19 cellular contexts compared by ENCODE assay signal in genomic region chr3:126135398-126136076, GRCh38. TPM values are rescaled to one million over a fixed set of nuclear protein-coding genes. Genes with fewer than 3 reads are reported as not detected.
A peak's percentile ranks its signal among the peaks of the same experiment; 100 is the strongest.
DNase-seq lines count a peak whose midpoint lies in the region; ATAC-seq and TF ChIP-seq lines count a peak whose summit lies in the region.
"Had no signal": no experiment of that assay in that cellular context is flagged by ENCODE, and none has a peak within 500 bp of the region (broad histone marks: within the 10 kb centered on the region; RNA-seq: fewer than 3 reads in every experiment).

No MANE protein-coding gene starts in this region.

- no peaks in the 10 kb centered on the region for H3K36me3 Mint-ChIP-seq in activated T-cell treated with anti-CD3 and anti-CD28 coated beads, Interleukin-2, amount 50 U/mL, for 24 hours (ENCODE audit: low read depth)
- H3K36me3 Mint-ChIP-seq in activated T-cell treated with anti-CD3 and anti-CD28 coated beads, Interleukin-2, amount 50 U/mL, for 72 hours (ENCODE audit: insufficient read depth in 2 of 2): no peaks in the 10 kb centered on the region
- H3K36me3 Mint-ChIP-seq in activated CD8-positive, alpha-beta T cell treated with anti-CD3 and anti-CD28 coated beads, Interleukin-2, amount 10 ng/mL, durations not matched to agents 7 days and 5 days (ENCODE audit: low read depth): no peaks in the 10 kb centered on the region

- no peak for TF ChIP-seq POLR2A in transverse colon (IDR thresholded peaks at IDR 0.05)
- no peak for TF ChIP-seq POLR2A in gastroesophageal sphincter (IDR thresholded peaks at IDR 0.05)

- H3K4me1 ChIP-seq in transverse colon (peaks cover 0 to 2% (median 0%) of the 10 kb centered on the region in 4 donors), gastroesophageal sphincter (peaks cover 0 to 7% (median 0%) of the 10 kb centered on the region in 3 donors)
- H3K4me1 ChIP-seq: pancreas, SJCRH30 had no signal

- no peak overlapping the region for H3K27ac Mint-ChIP-seq in activated T-cell treated with anti-CD3 and anti-CD28 coated beads, Interleukin-2, amount 50 U/mL, for 24 hours
- no peak overlapping the region for H3K27ac Mint-ChIP-seq in activated T-cell treated with anti-CD3 and anti-CD28 coated beads, Interleukin-2, amount 50 U/mL, for 72 hours
- H3K27ac Mint-ChIP-seq in activated CD8-positive, alpha-beta T cell treated with anti-CD3 and anti-CD28 coated beads, Interleukin-2, amount 10 ng/mL, durations not matched to agents 7 days and 5 days: no peak overlapping the region
- H3K27ac Mint-ChIP-seq: T-helper 2 cell treated with Interferon-gamma antibody and Interleukin-4, amounts not matched to agents 5 μg/mL and 100 μg/mL, for 36 hours had no signal

- intact Hi-C loops in transverse colon (cut with DNase I; ENCODE audit: low total_unique reads): no loop called here

- peaks cover 48% of the 10 kb centered on the region for H3K27me3 Mint-ChIP-seq in activated T-cell treated with anti-CD3 and anti-CD28 coated beads, Interleukin-2, amount 50 U/mL, for 24 hours
- peaks cover 16% of the 10 kb centered on the region for H3K27me3 Mint-ChIP-seq in activated T-cell treated with anti-CD3 and anti-CD28 coated beads, Interleukin-2, amount 50 U/mL, for 72 hours (ENCODE audit: low read depth)
- peaks cover 12% of the 10 kb centered on the region for H3K27me3 Mint-ChIP-seq in activated CD8-positive, alpha-beta T cell treated with anti-CD3 and anti-CD28 coated beads, Interleukin-2, amount 10 ng/mL, durations not matched to agents 7 days and 5 days (ENCODE audit: low read depth)

- no peak overlapping the region for H3K4me3 Mint-ChIP-seq in activated T-cell treated with anti-CD3 and anti-CD28 coated beads, Interleukin-2, amount 50 U/mL, for 24 hours
- H3K4me3 Mint-ChIP-seq in activated T-cell treated with anti-CD3 and anti-CD28 coated beads, Interleukin-2, amount 50 U/mL, for 72 hours: no peak overlapping the region
- no peak overlapping the region for H3K4me3 Mint-ChIP-seq in activated CD8-positive, alpha-beta T cell treated with anti-CD3 and anti-CD28 coated beads, Interleukin-2, amount 10 ng/mL, durations not matched to agents 7 days and 5 days
- H3K4me3 Mint-ChIP-seq: central memory CD8-positive, alpha-beta T cell; T-helper 2 cell treated with Interferon-gamma antibody and Interleukin-4, amounts not matched to agents 5 μg/mL and 100 μg/mL, for 36 hours had no signal

- no peaks in the 10 kb centered on the region for H3K4me1 Mint-ChIP-seq in activated T-cell treated with anti-CD3 and anti-CD28 coated beads, Interleukin-2, amount 50 U/mL, for 24 hours (ENCODE audit: low read depth)
- no peaks in the 10 kb centered on the region for H3K4me1 Mint-ChIP-seq in activated T-cell treated with anti-CD3 and anti-CD28 coated beads, Interleukin-2, amount 50 U/mL, for 72 hours (ENCODE audit: low read depth)
- H3K4me1 Mint-ChIP-seq in activated CD8-positive, alpha-beta T cell treated with anti-CD3 and anti-CD28 coated beads, Interleukin-2, amount 10 ng/mL, durations not matched to agents 7 days and 5 days (ENCODE audit: low read depth): no peaks in the 10 kb centered on the region

- no peaks in the 10 kb centered on the region for H3K9me3 Mint-ChIP-seq in activated T-cell treated with anti-CD3 and anti-CD28 coated beads, Interleukin-2, amount 50 U/mL, for 24 hours
- no peaks in the 10 kb centered on the region for H3K9me3 Mint-ChIP-seq in activated T-cell treated with anti-CD3 and anti-CD28 coated beads, Interleukin-2, amount 50 U/mL, for 72 hours
- H3K9me3 Mint-ChIP-seq in activated CD8-positive, alpha-beta T cell treated with anti-CD3 and anti-CD28 coated beads, Interleukin-2, amount 10 ng/mL, durations not matched to agents 7 days and 5 days (ENCODE audit: insufficient read depth): no peaks in the 10 kb centered on the region
- H3K9me3 Mint-ChIP-seq: central memory CD8-positive, alpha-beta T cell; T-helper 2 cell treated with Interferon-gamma antibody and Interleukin-4, amounts not matched to agents 5 μg/mL and 100 μg/mL, for 36 hours had no signal

- H3K4me3 ChIP-seq in transverse colon: no peak overlapping the region
- H3K4me3 ChIP-seq in gastroesophageal sphincter: no peak overlapping the region
- H3K4me3 ChIP-seq: pancreas, SJCRH30, skin epidermis, tibial nerve had no signal

- H3K36me3 ChIP-seq in transverse colon: no peaks in the 10 kb centered on the region
- H3K36me3 ChIP-seq in gastroesophageal sphincter: peaks cover 0 to 38% of the 10 kb centered on the region in 2 donors
- H3K36me3 ChIP-seq: pancreas, SJCRH30, tibial nerve had no signal

- H3K9me3 ChIP-seq in transverse colon (no peaks in the 10 kb centered on the region), gastroesophageal sphincter (no peaks in the 10 kb centered on the region)
- H3K9me3 ChIP-seq: pancreas, SJCRH30, tibial nerve had no signal

- ATAC-seq in activated T-cell treated with anti-CD3 and anti-CD28 coated beads, Interleukin-2, amount 50 U/mL, for 72 hours (replicated peaks in 1 of 2): no peak
- ATAC-seq in gastroesophageal sphincter: no peak
- ATAC-seq in activated CD8-positive, alpha-beta T cell treated with anti-CD3 and anti-CD28 coated beads, Interleukin-2, amount 10 ng/mL, durations not matched to agents 7 days and 5 days: no peak

- CTCF ChIA-PET in activated CD8-positive, alpha-beta T cell treated with anti-CD3 and anti-CD28 coated beads, Interleukin-2, amount 10 ng/mL, durations not matched to agents 7 days and 5 days (lab: Charles Lee): no interaction called here

- no peak overlapping the region for H3K27ac ChIP-seq in transverse colon
- H3K27ac ChIP-seq in gastroesophageal sphincter: no peak overlapping the region
- H3K27ac ChIP-seq: HL-60, pancreas, SJCRH30, skin epidermis, tibial nerve had no signal

- peak; percentile 20 for DNase-seq in activated T-cell treated with anti-CD3 and anti-CD28 coated beads, Interleukin-2, amount 50 U/mL, for 24 hours
- no peak for DNase-seq in activated T-cell treated with anti-CD3 and anti-CD28 coated beads, Interleukin-2, amount 50 U/mL, for 72 hours
- DNase-seq in activated CD8-positive, alpha-beta memory T cell treated with anti-CD3 and anti-CD28 coated beads, Interleukin-2, amount 50 U/mL, for 48 hours: peak; percentile 37
- DNase-seq in mesenteric fat pad (ENCODE audit: low spot score): peak; percentile 86
- peak; percentile 6 for DNase-seq in transverse colon
- DNase-seq in activated CD8-positive, alpha-beta T cell treated with anti-CD3 and anti-CD28 coated beads, Interleukin-2, amount 10 ng/mL, durations not matched to agents 7 days and 5 days: no peak
- DNase-seq in NCI-H1694 (lab: John Stamatoyannopoulos, UW): no peak
- DNase-seq: activated CD4-positive, alpha-beta T cell treated with anti-CD3 and anti-CD28 coated beads for 1 hour; HCEC 1CT; NCI-H2029; NCI-H524 treated with DMSO at 0.1 percent for 48 hours had no signal

- POLR2A ChIA-PET in activated CD8-positive, alpha-beta T cell treated with anti-CD3 and anti-CD28 coated beads, Interleukin-2, amount 10 ng/mL, durations not matched to agents 7 days and 5 days (lab: Charles Lee): no interaction called here

- TF ChIP-seq CTCF in transverse colon (IDR thresholded peaks at IDR 0.05) (no peak), gastroesophageal sphincter (IDR thresholded peaks at IDR 0.05) (no peak)

- WGBS in transverse colon (ENCODE audit: low coverage in 1 of 2), 2 donors: 88% methylated on average over 14 of the region's 15 CpGs; no CpG with 5 or more reads in 1 of the 2 donors
- WGBS in gastroesophageal sphincter (ENCODE audit: low coverage in 1 of 2), 2 donors: no CpG with 5 or more reads among the region's 15 CpGs

- TF ChIP-seq EP300 in transverse colon (IDR thresholded peaks at IDR 0.05; ENCODE audit: low read depth): no peak
- TF ChIP-seq EP300 in gastroesophageal sphincter (IDR thresholded peaks at IDR 0.05): no peak

- in situ Hi-C loops in transverse colon (cut with MboI; ENCODE audit: low pct_ligation_motif_present in 1 of 4, low pct_unique_long_range_greater_than_20kb in 1 of 4, low sequenced_read_pairs in 3 of 4): loop anchor here in 2 of 4 donors (10.0 to 25.0 kb wide), 2 partner anchors 252 to 259 kb away; partner anchors contain the start of gene CFAP100 (in 2 of the 2)

- H3K27me3 ChIP-seq in transverse colon: peaks cover 13% of the 10 kb centered on the region
- H3K27me3 ChIP-seq in gastroesophageal sphincter: no peaks in the 10 kb centered on the region
- H3K27me3 ChIP-seq: pancreas, tibial nerve had no signal

RNA-seq across cellular contexts. Expression of gene ALDH1L1, which starts 44.8 kb away (rescaled TPM):
- under 1 TPM; 0.21 to 0.48 TPM for total RNA-seq in activated T-cell treated with anti-CD3 and anti-CD28 coated beads, Interleukin-2, amount 50 U/mL, for 72 hours
- total RNA-seq in mesenteric fat pad (105 TPM), transverse colon (10 to 100 TPM in 2 of 4 donors, 1 to 10 TPM in 2; 5.9 to 32.2 (median 16.1) TPM), gastroesophageal sphincter (10 to 100 TPM; 16.3 to 67.9 (median 38.7) TPM)
- total RNA-seq in activated CD8-positive, alpha-beta T cell treated with anti-CD3 and anti-CD28 coated beads, Interleukin-2, amount 10 ng/mL, durations not matched to agents 7 days and 5 days: not detected

RNA-seq across cellular contexts. Expression of gene SLC41A3, which starts 51.6 kb away (rescaled TPM):
- total RNA-seq in activated T-cell treated with anti-CD3 and anti-CD28 coated beads, Interleukin-2, amount 50 U/mL, for 72 hours: 10 to 100 TPM; 32.3 to 34.5 TPM
- total RNA-seq in mesenteric fat pad: 35.7 TPM
- 10 to 100 TPM; 22.7 to 41.5 (median 29.1) TPM for total RNA-seq in transverse colon
- 10 to 100 TPM; 31.0 to 62.7 (median 37.5) TPM for total RNA-seq in gastroesophageal sphincter
- 10 to 100 TPM; 22.0 to 26.5 TPM for total RNA-seq in activated CD8-positive, alpha-beta T cell treated with anti-CD3 and anti-CD28 coated beads, Interleukin-2, amount 10 ng/mL, durations not matched to agents 7 days and 5 days

Comparison
In these comparisons a context has a peak if more than half of its experiments do, and no peak if none do; other contexts are left out.
1. DNase-seq: peak in activated T-cell treated with anti-CD3 and anti-CD28 coated beads, Interleukin-2, amount 50 U/mL, for 24 hours (single experiment), activated CD8-positive, alpha-beta memory T cell treated with anti-CD3 and anti-CD28 coated beads, Interleukin-2, amount 50 U/mL, for 48 hours (single experiment), mesenteric fat pad (single experiment) and transverse colon (single experiment); none in activated T-cell treated with anti-CD3 and anti-CD28 coated beads, Interleukin-2, amount 50 U/mL, for 72 hours (0 of 2), activated CD8-positive, alpha-beta T cell treated with anti-CD3 and anti-CD28 coated beads, Interleukin-2, amount 10 ng/mL, durations not matched to agents 7 days and 5 days (single experiment) and NCI-H1694 (single experiment).
2. RNA of gene ALDH1L1, which starts 44.8 kb away (total RNA-seq): 105 TPM in mesenteric fat pad (single experiment), 16.3 to 67.9 TPM in gastroesophageal sphincter and 5.9 to 32.2 TPM in transverse colon; 0.21 to 0.48 TPM in activated T-cell treated with anti-CD3 and anti-CD28 coated beads, Interleukin-2, amount 50 U/mL, for 72 hours and not detected in activated CD8-positive, alpha-beta T cell treated with anti-CD3 and anti-CD28 coated beads, Interleukin-2, amount 10 ng/mL, durations not matched to agents 7 days and 5 days; every median in the first group is over 4 times any median in the second.